19 cellular contexts compared by ENCODE assay signal in genomic region chr9:27118916-27119315, GRCh38. TPM values are rescaled to one million over a fixed set of nuclear protein-coding genes. Genes with fewer than 3 reads are reported as not detected.
DNase-seq lines count a peak whose midpoint lies in the region; ATAC-seq, FAIRE-seq and TF ChIP-seq lines count a peak whose summit lies in the region.
"Had no signal": no experiment of that assay in that cellular context is flagged by ENCODE, and none has a peak within 500 bp of the region (broad histone marks: within the 10 kb centered on the region; RNA-seq: fewer than 3 reads in every experiment).

No MANE protein-coding gene starts in this region.

- H3K27ac ChIP-seq in SJSA1 (peak overlapping the region; percentile 69), epithelial cell of prostate (peak overlapping the region; percentile 19)
- H3K27ac ChIP-seq: SK-N-MC had no signal

- peaks cover 19% of the 10 kb centered on the region for H3K4me1 ChIP-seq in SJSA1 (replicated peaks)

- H3K27me3 ChIP-seq in SJSA1 (replicated peaks): no peaks in the 10 kb centered on the region

- ATAC-seq in HG03571 (IDR thresholded peaks at IDR 0.05; ENCODE audit: unreplicated experiment): no peak
- ATAC-seq: activated CD8-positive, alpha-beta T cell treated with anti-CD3 and anti-CD28 coated beads for 36 hours had no signal

- no peaks in the 10 kb centered on the region for H3K36me3 ChIP-seq in SJSA1

- DNase-seq in ELR (ENCODE audit: low read depth): peak; percentile 51
- DNase-seq in SJSA1 (ENCODE audit: low read depth in 1 of 2, low spot score in 2 of 2): peak in 1 of 2 experiments; percentile 34
- no peak for DNase-seq in epithelial cell of prostate (ENCODE audit: low read depth, low spot score)
- DNase-seq in renal cortical epithelial cell (ENCODE audit: low read depth): peak; percentile 38
- no peak for DNase-seq in NOMO-1 treated with dmso at 0.1 percent for 144 hours (lab: John Stamatoyannopoulos, UW; ENCODE audit: unreplicated experiment)
- no peak for DNase-seq in midbrain (lab: John Stamatoyannopoulos, UW)
- no peak for DNase-seq in GM12891 (ENCODE audit: insufficient read length, low spot score)
- DNase-seq: activated CD8-positive, alpha-beta T cell treated with anti-CD3 and anti-CD28 coated beads for 36 hours; activated effector memory CD4-positive, alpha-beta T cell treated with Interleukin-2 at 50 U/mL for 16 hours; aorta; DMS79 treated with DMSO at 0.1 percent for 48 hours; effector CD4-positive, alpha-beta T cell; islet precursor cell; NCI-H187; NK-92 treated with Interleukin-12 subunit alpha and Interleukin-12 subunit beta, amount 100 ng/mL, for 24 hours had no signal

- no peak overlapping the region for H3K4me3 ChIP-seq in SJSA1
- H3K4me3 ChIP-seq: SK-N-MC had no signal

- no peak for TF ChIP-seq POLR2A in GM12891 (IDR thresholded peaks at IDR 0.05; ENCODE audit: low read depth, low read length)

- no peak for FAIRE-seq in GM12891 (lab: Jason Lieb, UNC)

- H3K9me3 ChIP-seq in SJSA1 (replicated peaks): no peaks in the 10 kb centered on the region

TF ChIP-seq in GM12891, 5 proteins besides CTCF, POLR2A, EP300 and RAD21:
- no peak for TF ChIP-seq SPI1 (IDR thresholded peaks at IDR 0.05; ENCODE audit: low read depth, low read length)
- TF ChIP-seq PAX5 (IDR thresholded peaks at IDR 0.05; ENCODE audit: insufficient read depth, low read length, severe bottlenecking): no peak
- no peak for TF ChIP-seq POLR2AphosphoS5 (IDR thresholded peaks at IDR 0.05; ENCODE audit: low read depth, low read length)
- TF ChIP-seq POU2F2 (IDR thresholded peaks at IDR 0.05; ENCODE audit: low read depth, low read length): no peak
- no peak for TF ChIP-seq TAF1 (IDR thresholded peaks at IDR 0.05; ENCODE audit: low read depth, low read length)

RNA-seq across cellular contexts. Expression of gene TEK, which starts 9.9 kb away (rescaled TPM):
- total RNA-seq in SJSA1 (2014; rRNA removed; shearing (Covaris generic)): 3.2 and 4.0 TPM in 2 replicates
- total RNA-seq in renal cortical epithelial cell: 0.15 and 0.35 TPM in 2 replicates
- not detected for polyA plus RNA-seq in GM12891 (2012; ENCODE audit: low read depth, missing spikeins)
- total RNA-seq: activated CD8-positive, alpha-beta T cell treated with anti-CD3 and anti-CD28 coated beads for 36 hours; progenitor cell of endocrine pancreas had no signal
- polyA plus RNA-seq: CD14-positive monocyte had no signal

Comparison
In these comparisons a context has a peak if more than half of its experiments do, and no peak if none do; other contexts are left out.
1. DNase-seq: peak in ELR (single experiment) and renal cortical epithelial cell (single experiment); none in epithelial cell of prostate (single experiment), NOMO-1 treated with dmso at 0.1 percent for 144 hours (single experiment), midbrain (single experiment) and GM12891 (single experiment).